In the genomic region with DNA sequence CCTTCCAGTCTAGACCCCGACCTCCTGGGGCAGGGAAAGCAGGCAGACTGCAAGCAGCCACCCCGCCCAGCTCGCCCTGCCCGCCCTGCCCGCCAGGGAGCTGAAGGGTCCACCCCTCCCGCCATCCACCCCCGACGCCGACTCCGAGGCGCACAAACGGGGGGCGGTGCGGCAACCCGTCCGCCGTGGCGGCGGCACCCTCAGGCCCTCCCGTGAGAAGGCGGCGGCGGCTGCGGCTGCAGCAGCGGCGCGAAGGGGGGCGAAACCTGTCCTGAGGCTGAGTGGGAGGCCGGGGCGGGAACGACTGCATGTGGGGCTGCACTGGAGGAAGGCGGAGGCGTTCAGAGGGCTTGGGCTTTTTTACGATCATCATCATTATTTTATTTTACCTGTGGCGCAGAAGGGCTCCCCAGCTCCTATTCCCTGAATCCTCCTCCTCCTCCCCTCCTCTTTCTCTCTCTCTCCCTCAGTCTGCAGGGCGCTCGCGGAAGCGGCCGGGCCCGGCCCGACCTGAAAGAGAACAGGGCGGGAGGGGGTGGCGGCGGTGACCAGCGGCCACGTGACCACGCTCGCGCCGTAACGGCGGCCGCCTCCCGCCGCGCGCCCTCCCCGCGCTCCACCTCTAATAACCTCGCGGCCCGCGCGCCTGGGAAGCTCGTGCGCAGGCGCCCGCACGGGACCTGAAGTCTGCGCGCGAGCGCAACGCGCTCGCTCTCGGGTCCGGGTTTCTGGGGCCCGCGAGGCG, we compare ENCODE assay signal across 8 cellular contexts. TPM values are rescaled to one million over a fixed set of nuclear protein-coding genes. Genes with fewer than 3 reads are reported as not detected.
A peak's percentile ranks its signal among the peaks of the same experiment; 100 is the strongest.
DNase-seq lines count a peak whose midpoint lies in the region; ATAC-seq lines count a peak whose summit lies in the region.

A gene with protein sequence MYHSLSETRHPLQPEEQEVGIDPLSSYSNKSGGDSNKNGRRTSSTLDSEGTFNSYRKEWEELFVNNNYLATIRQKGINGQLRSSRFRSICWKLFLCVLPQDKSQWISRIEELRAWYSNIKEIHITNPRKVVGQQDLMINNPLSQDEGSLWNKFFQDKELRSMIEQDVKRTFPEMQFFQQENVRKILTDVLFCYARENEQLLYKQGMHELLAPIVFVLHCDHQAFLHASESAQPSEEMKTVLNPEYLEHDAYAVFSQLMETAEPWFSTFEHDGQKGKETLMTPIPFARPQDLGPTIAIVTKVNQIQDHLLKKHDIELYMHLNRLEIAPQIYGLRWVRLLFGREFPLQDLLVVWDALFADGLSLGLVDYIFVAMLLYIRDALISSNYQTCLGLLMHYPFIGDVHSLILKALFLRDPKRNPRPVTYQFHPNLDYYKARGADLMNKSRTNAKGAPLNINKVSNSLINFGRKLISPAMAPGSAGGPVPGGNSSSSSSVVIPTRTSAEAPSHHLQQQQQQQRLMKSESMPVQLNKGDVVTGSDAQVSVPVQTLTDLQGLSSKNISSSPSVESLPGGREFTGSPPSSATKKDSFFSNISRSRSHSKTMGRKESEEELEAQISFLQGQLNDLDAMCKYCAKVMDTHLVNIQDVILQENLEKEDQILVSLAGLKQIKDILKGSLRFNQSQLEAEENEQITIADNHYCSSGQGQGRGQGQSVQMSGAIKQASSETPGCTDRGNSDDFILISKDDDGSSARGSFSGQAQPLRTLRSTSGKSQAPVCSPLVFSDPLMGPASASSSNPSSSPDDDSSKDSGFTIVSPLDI (minus strand): TSS at position 540 of the 745 bp plus-strand sequence. CDS start 234,061 bp downstream, outside the sequence.

- ATAC-seq in GM18873 (IDR thresholded peaks at IDR 0.05; ENCODE audit: low FRiP score, unreplicated experiment) (peak; percentile 23), HG03139 (IDR thresholded peaks at IDR 0.05; ENCODE audit: unreplicated experiment) (peak; percentile 64)
- ATAC-seq in activated CD4-positive, CD25-positive, alpha-beta regulatory T cell treated with anti-CD3 and anti-CD28 coated beads, Interleukin-2, amount 50 U/mL, for 24 hours, result peak; percentile 92 to 95

- DNase-seq in AG08395 (ENCODE audit: low spot score) (peak; percentile 99), NCI-H2227 (lab: John Stamatoyannopoulos, UW; ENCODE audit: unreplicated experiment) (peak; percentile 97), cerebellum (ENCODE audit: low spot score) (peak; percentile 96), kidney glomerular epithelial cell (lab: John Stamatoyannopoulos, UW) (peak; percentile 94)
- peak; percentile 67 to 74 for DNase-seq in stimulated activated CD4-positive, alpha-beta T cell treated with anti-CD3 and anti-CD28 coated beads, Interleukin-1b, Interleukin-23, amount 100 ng/mL, for 1 hour (ENCODE audit: low read depth in 2 of 2)

RNA-seq across cellular contexts. Expression of the gene that starts here (rescaled TPM):
- 95.1 TPM for total RNA-seq in cerebellum

Comparison
In these comparisons a context has a peak if more than half of its experiments do, and no peak if none do; other contexts are left out.
1. Peak in every context shown above with its lines: DNase-seq and ATAC-seq.
2. ATAC-seq: peak in every context shown above with its lines; median percentile 94 in activated CD4-positive, CD25-positive, alpha-beta regulatory T cell treated with anti-CD3 and anti-CD28 coated beads, Interleukin-2, amount 50 U/mL, for 24 hours; 64 in HG03139; 23 in GM18873.